In the genomic region with DNA sequence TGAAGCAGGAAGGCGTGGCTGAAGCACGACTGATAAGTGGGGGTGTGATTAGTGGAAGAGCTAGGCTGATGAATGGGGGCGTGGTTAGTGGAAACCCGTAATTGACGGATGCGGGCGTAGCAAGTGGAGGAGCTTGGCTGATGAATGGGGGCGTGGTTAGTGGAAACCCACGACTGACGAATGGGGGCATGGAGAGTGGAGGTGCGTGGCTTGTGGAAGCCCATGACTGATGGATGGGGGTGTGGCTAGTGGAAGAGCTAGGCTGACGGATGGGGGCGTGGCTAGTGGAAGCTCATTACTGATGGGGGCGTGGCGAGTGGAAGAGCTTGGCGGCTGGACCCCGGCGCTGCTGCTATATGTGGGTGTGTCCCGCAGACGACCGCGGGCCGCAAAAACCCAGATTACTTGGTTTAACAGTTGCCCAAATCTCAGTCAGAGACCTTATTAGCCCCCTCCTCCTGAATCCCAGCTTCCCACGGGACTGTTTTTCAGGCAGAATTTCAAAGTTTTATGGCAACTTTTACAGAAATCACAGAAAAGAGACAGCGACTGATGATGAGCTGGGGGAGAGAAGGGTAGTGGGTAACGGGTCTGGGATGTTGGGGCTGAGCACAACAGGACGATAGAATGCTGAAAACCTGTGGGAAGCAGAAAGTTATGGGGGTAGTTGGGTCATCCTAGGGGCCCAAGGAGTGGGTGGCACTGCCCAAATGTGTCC, we compare ENCODE assay signal across 7 cellular contexts. TPM values are rescaled to one million over a fixed set of nuclear protein-coding genes. Genes with fewer than 3 reads are reported as not detected.
DNase-seq lines count a peak whose midpoint lies in the region; ATAC-seq and TF ChIP-seq lines count a peak whose summit lies in the region.

No MANE protein-coding gene starts in this region.

- peak; percentile 72 for DNase-seq in GM19238 (ENCODE audit: insufficient read length, low spot score)
- peak; percentile 97 for DNase-seq in NCI-H146 treated with DMSO at 0.1 percent for 48 hours (lab: John Stamatoyannopoulos, UW; ENCODE audit: unreplicated experiment)
- DNase-seq in T-cell = peak; percentile 20 to 90 (median 76)
- DNase-seq in amniotic epithelial cell (ENCODE audit: low read depth) = peak; percentile 99
- peak; percentile 85 for DNase-seq in left ventricle myocardium inferior
- DNase-seq in pulmonary artery endothelial cell (ENCODE audit: low read depth, low spot score) = peak; percentile 97

- CTCF ChIA-PET in T-cell (lab: Charles Lee) = interaction anchor here (0.5 to 1.7 kb wide), 21 partner anchors 8 to 715 kb away, joined by 3 to 23 read pairs (median 4); a partner anchor contains a TSS

- no peaks in the 10 kb centered on the region for H3K36me3 Mint-ChIP-seq in T-cell

- H3K27ac ChIP-seq in left ventricle myocardium inferior (replicated peaks) = no peak overlapping the region

- H3K4me3 Mint-ChIP-seq in T-cell = no peak overlapping the region

- POLR2A ChIA-PET in T-cell (lab: Charles Lee) = interaction anchor here in 1 of 2 donors (0.6 to 0.8 kb wide), 2 partner anchors 80 to 318 kb away, joined by 3 to 7 read pairs; a partner anchor contains a TSS

- peak; percentile 59 to 86 (median 68) for ATAC-seq in T-cell (replicated peaks in 1 of 4)
- ATAC-seq in HG02763 (IDR thresholded peaks at IDR 0.05; ENCODE audit: unreplicated experiment) = no peak

- intact Hi-C loops in left ventricle myocardium inferior (cut with micrococcal nuclease) = loop anchor here (10.0 kb wide), 1 partner anchor 134 kb away; no protein-coding TSS in a partner anchor

- peaks cover 99% of the 10 kb centered on the region for H3K27me3 ChIP-seq in left ventricle myocardium inferior (ENCODE audit: low read depth)

- H3K27ac Mint-ChIP-seq in T-cell = no peak overlapping the region

- peak overlapping the region; percentile 8 for H3K4me3 ChIP-seq in left ventricle myocardium inferior

- H3K9me3 Mint-ChIP-seq in T-cell = no peaks in the 10 kb centered on the region

- peaks cover 37 to 60% of the 10 kb centered on the region in 2 donors for H3K27me3 Mint-ChIP-seq in T-cell

- H3K4me1 ChIP-seq in left ventricle myocardium inferior = peaks cover 28% of the 10 kb centered on the region

- H3K9me3 ChIP-seq in left ventricle myocardium inferior (replicated peaks) = no peaks in the 10 kb centered on the region

- H3K4me1 Mint-ChIP-seq in T-cell = peaks cover 10 to 18% (median 11%) of the 10 kb centered on the region in 3 donors

- H3K36me3 ChIP-seq in left ventricle myocardium inferior = no peaks in the 10 kb centered on the region

- no peak for TF ChIP-seq CTCF in left ventricle myocardium inferior (IDR thresholded peaks at IDR 0.05; ENCODE audit: borderline replicate concordance)

RNA-seq across cellular contexts. Expression of a gene that starts 9.0 kb away (rescaled TPM):
- total RNA-seq in T-cell (under 1 TPM in 3 of 5 donors, not detected in 2; 0.32 to 0.69 (median 0.54) TPM), left ventricle myocardium inferior (3.2 TPM), pulmonary artery endothelial cell (0.07 TPM in 1 of 2 replicates, not detected in the other)

RNA-seq across cellular contexts. Expression of a gene that starts 43.4 kb away (rescaled TPM):
- total RNA-seq in T-cell = not detected
- 0.30 TPM for total RNA-seq in left ventricle myocardium inferior
- total RNA-seq in pulmonary artery endothelial cell = not detected in 2 replicates

RNA-seq across cellular contexts. Expression of a gene that starts 55.7 kb away (rescaled TPM):
- 1 to 10 TPM; 2.8 to 5.8 (median 5.4) TPM for total RNA-seq in T-cell
- 10.9 TPM for total RNA-seq in left ventricle myocardium inferior
- 3.7 and 7.1 TPM in 2 replicates for total RNA-seq in pulmonary artery endothelial cell
